8 cellular contexts compared by ENCODE assay signal in the genomic region with DNA sequence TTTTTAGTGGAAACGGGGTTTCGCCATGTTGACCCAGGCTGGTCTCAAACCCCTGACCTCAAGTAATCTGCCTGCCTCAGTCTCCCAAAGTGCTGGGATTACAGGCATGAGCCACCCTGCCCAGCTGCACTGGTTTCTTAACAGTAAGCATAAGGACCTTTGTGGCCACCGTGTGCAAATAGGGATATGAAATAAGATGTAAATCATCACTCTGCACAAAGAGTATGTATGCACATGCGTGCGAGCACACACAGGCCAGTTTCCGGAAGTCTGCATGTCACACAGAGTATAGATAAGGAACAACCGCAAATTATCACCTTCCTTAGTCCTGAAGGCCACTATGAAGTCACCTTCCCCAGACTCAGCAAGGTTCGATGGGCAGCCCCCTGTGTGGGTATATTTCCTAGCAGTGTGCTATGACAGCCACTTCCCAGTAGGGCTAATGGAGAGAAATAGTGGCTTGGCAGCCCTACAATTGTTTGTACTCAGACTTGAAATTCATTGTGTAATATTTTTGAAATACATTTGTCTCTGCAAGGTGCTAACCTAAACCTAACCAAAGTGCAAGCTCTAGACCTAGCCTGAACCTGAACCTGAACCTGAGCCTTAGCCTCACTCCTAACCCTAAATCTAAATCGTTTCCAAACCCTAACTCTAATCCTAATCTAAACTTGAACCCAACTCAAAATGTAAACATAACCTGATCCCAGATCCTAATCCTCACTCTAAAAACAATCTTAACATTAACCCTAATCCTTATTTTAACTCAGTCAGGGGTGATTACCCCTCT. TPM values are rescaled to one million over a fixed set of nuclear protein-coding genes. Genes with fewer than 3 reads are reported as not detected.
DNase-seq lines count a peak whose midpoint lies in the region; ATAC-seq lines count a peak whose summit lies in the region.

No MANE protein-coding gene starts in this region.

- WGBS in aorta, 2 donors: 71 to 74% methylated on average over 9 of the region's 9 CpGs

- H3K4me1 ChIP-seq in aorta (ENCODE audit: control insufficient read depth in 1 of 2, insufficient read depth in 2 of 2, low read length in 2 of 2): no peaks in the 10 kb centered on the region

- no peaks in the 10 kb centered on the region for H3K9me3 Mint-ChIP-seq in activated T-helper 2 cell treated with anti-CD3 and anti-CD28 coated beads, Interferon-gamma antibody, Interleukin-2, Interleukin-4, amounts not matched to agents 10 μg/mL and 5 μg/mL and 100 μg/mL, durations not matched to agents 14 hours and 24 hours and 36 hours

- no peaks in the 10 kb centered on the region for H3K27me3 ChIP-seq in aorta (ENCODE audit: control insufficient read depth in 1 of 2, insufficient read depth in 2 of 2, low read length in 1 of 2)

- intact Hi-C loops in activated T-helper 2 cell treated with anti-CD3 and anti-CD28 coated beads, Interferon-gamma antibody, Interleukin-2, Interleukin-4, amounts not matched to agents 10 μg/mL and 5 μg/mL and 100 μg/mL, durations not matched to agents 14 hours and 24 hours and 36 hours (cut with micrococcal nuclease): no loop called here
- intact Hi-C loops in aorta (cut with DNase I): no loop called here

- H3K36me3 ChIP-seq in aorta (ENCODE audit: control insufficient read depth in 1 of 2, insufficient read depth in 2 of 2, low read length in 1 of 2): no peaks in the 10 kb centered on the region

- no peak overlapping the region for H3K4me3 ChIP-seq in aorta (ENCODE audit: low read length in 2 of 2)

- no peaks in the 10 kb centered on the region for H3K27me3 Mint-ChIP-seq in activated T-helper 2 cell treated with anti-CD3 and anti-CD28 coated beads, Interferon-gamma antibody, Interleukin-2, Interleukin-4, amounts not matched to agents 10 μg/mL and 5 μg/mL and 100 μg/mL, durations not matched to agents 14 hours and 24 hours and 36 hours (ENCODE audit: low read depth)

- no peaks in the 10 kb centered on the region for H3K36me3 Mint-ChIP-seq in activated T-helper 2 cell treated with anti-CD3 and anti-CD28 coated beads, Interferon-gamma antibody, Interleukin-2, Interleukin-4, amounts not matched to agents 10 μg/mL and 5 μg/mL and 100 μg/mL, durations not matched to agents 14 hours and 24 hours and 36 hours (ENCODE audit: low read depth)

- H3K27ac Mint-ChIP-seq in activated T-helper 2 cell treated with anti-CD3 and anti-CD28 coated beads, Interferon-gamma antibody, Interleukin-2, Interleukin-4, amounts not matched to agents 10 μg/mL and 5 μg/mL and 100 μg/mL, durations not matched to agents 14 hours and 24 hours and 36 hours: peak overlapping the region; percentile 75

- H3K9me3 ChIP-seq in aorta (ENCODE audit: control insufficient read depth, low read length): no peaks in the 10 kb centered on the region

- ATAC-seq in GM19043 (IDR thresholded peaks at IDR 0.05; ENCODE audit: low read depth, unreplicated experiment): peak; percentile 87
- ATAC-seq in HG03135 (IDR thresholded peaks at IDR 0.05; ENCODE audit: unreplicated experiment): peak; percentile 86
- ATAC-seq in aorta (ENCODE audit: low FRiP score): no peak

- peaks cover 26% of the 10 kb centered on the region for H3K4me1 Mint-ChIP-seq in activated T-helper 2 cell treated with anti-CD3 and anti-CD28 coated beads, Interferon-gamma antibody, Interleukin-2, Interleukin-4, amounts not matched to agents 10 μg/mL and 5 μg/mL and 100 μg/mL, durations not matched to agents 14 hours and 24 hours and 36 hours (ENCODE audit: low read depth)

- H3K27ac ChIP-seq in aorta (ENCODE audit: low read depth in 1 of 2, low read length in 2 of 2): no peak overlapping the region

- peak; percentile 81 for DNase-seq in CD1c-positive myeloid dendritic cell (ENCODE audit: extremely low spot score)
- peak; percentile 60 for DNase-seq in activated T-helper 2 cell treated with anti-CD3 and anti-CD28 coated beads, Interferon-gamma antibody, Interleukin-2, Interleukin-4, amounts not matched to agents 10 μg/mL and 5 μg/mL and 100 μg/mL, durations not matched to agents 14 hours and 24 hours and 36 hours (ENCODE audit: low spot score)
- no peak for DNase-seq in hypothalamus (lab: John Stamatoyannopoulos, UW)
- no peak for DNase-seq in NCI-H1105 (lab: John Stamatoyannopoulos, UW)
- no peak for DNase-seq in aorta
- DNase-seq in SHP77 (lab: John Stamatoyannopoulos, UW): no peak

- no peak overlapping the region for H3K4me3 Mint-ChIP-seq in activated T-helper 2 cell treated with anti-CD3 and anti-CD28 coated beads, Interferon-gamma antibody, Interleukin-2, Interleukin-4, amounts not matched to agents 10 μg/mL and 5 μg/mL and 100 μg/mL, durations not matched to agents 14 hours and 24 hours and 36 hours (ENCODE audit: low read depth)

RNA-seq across cellular contexts. Expression of a gene that starts 48.4 kb away (rescaled TPM):
- 60.5 and 67.9 TPM in 2 replicates for total RNA-seq in activated T-helper 2 cell treated with anti-CD3 and anti-CD28 coated beads, Interferon-gamma antibody, Interleukin-2, Interleukin-4, amounts not matched to agents 10 μg/mL and 5 μg/mL and 100 μg/mL, durations not matched to agents 14 hours and 24 hours and 36 hours
- 1 to 10 TPM in 1 of 2 donors, under 1 TPM in 1; 0.84 to 3.6 TPM for total RNA-seq in aorta
- polyA plus RNA-seq in aorta: 1 to 10 TPM in 1 of 2 donors, not detected in 1; 3.1 TPM

RNA-seq across cellular contexts. Expression of a gene that starts 52.4 kb away (rescaled TPM):
- total RNA-seq in activated T-helper 2 cell treated with anti-CD3 and anti-CD28 coated beads, Interferon-gamma antibody, Interleukin-2, Interleukin-4, amounts not matched to agents 10 μg/mL and 5 μg/mL and 100 μg/mL, durations not matched to agents 14 hours and 24 hours and 36 hours: not detected in 2 replicates
- not detected for total RNA-seq in aorta
- polyA plus RNA-seq in aorta: under 1 TPM in 1 of 2 donors, not detected in 1; 0.63 TPM

Comparison
In these comparisons a context has a peak if more than half of its experiments do, and no peak if none do; other contexts are left out.
1. DNase-seq: peak in CD1c-positive myeloid dendritic cell (single experiment) and activated T-helper 2 cell treated with anti-CD3 and anti-CD28 coated beads, Interferon-gamma antibody, Interleukin-2, Interleukin-4, amounts not matched to agents 10 μg/mL and 5 μg/mL and 100 μg/mL, durations not matched to agents 14 hours and 24 hours and 36 hours (single experiment); none in hypothalamus (0 of 51), NCI-H1105 (single experiment), aorta (0 of 2) and SHP77 (0 of 2).
2. RNA of a gene that starts 48.4 kb away (total RNA-seq): 60.5 to 67.9 TPM in activated T-helper 2 cell treated with anti-CD3 and anti-CD28 coated beads, Interferon-gamma antibody, Interleukin-2, Interleukin-4, amounts not matched to agents 10 μg/mL and 5 μg/mL and 100 μg/mL, durations not matched to agents 14 hours and 24 hours and 36 hours; 0.84 to 3.6 TPM in aorta; every median in the first group is over 10 times any median in the second.